ENCODE assay signal across 7 cellular contexts in genomic region chr1:173190101-173190895, GRCh38. TPM values are rescaled to one million over a fixed set of nuclear protein-coding genes. Genes with fewer than 3 reads are reported as not detected.
DNase-seq lines count a peak whose midpoint lies in the region; ATAC-seq and TF ChIP-seq lines count a peak whose summit lies in the region.

No MANE protein-coding gene starts in this region.

- POLR2A ChIA-PET in HEK293 (lab: Yijun Ruan, JAX) = no interaction called here

- peaks cover 1% of the 10 kb centered on the region for H3K4me1 Mint-ChIP-seq in activated naive CD4-positive, alpha-beta T cell treated with anti-CD3 and anti-CD28 coated beads, Interleukin-2, amount 10 ng/mL, durations not matched to agents 7 days and 5 days

- ATAC-seq in RWPE2 (ENCODE audit: low read depth) (peak; percentile 89), HG02642 (IDR thresholded peaks at IDR 0.05; ENCODE audit: poor library complexity, unreplicated experiment) (no peak), GM21360 (IDR thresholded peaks at IDR 0.05; ENCODE audit: unreplicated experiment) (no peak)

- intact Hi-C loops in ovary (cut with DNase I) = loop anchor here in 1 of 4 donors (10.0 kb wide), 1 partner anchor 365 kb away; no protein-coding TSS in a partner anchor

- no peaks in the 10 kb centered on the region for H3K36me3 Mint-ChIP-seq in activated naive CD4-positive, alpha-beta T cell treated with anti-CD3 and anti-CD28 coated beads, Interleukin-2, amount 10 ng/mL, durations not matched to agents 7 days and 5 days

- WGBS in ovary, 3 donors = 13 to 18% (median 16%) methylated on average over 10 of the region's 10 CpGs

- no peaks in the 10 kb centered on the region for H3K9me3 Mint-ChIP-seq in activated naive CD4-positive, alpha-beta T cell treated with anti-CD3 and anti-CD28 coated beads, Interleukin-2, amount 10 ng/mL, durations not matched to agents 7 days and 5 days

- TF ChIP-seq EP300 in ovary (IDR thresholded peaks at IDR 0.05) = no peak

- no peaks in the 10 kb centered on the region for H3K36me3 ChIP-seq in HEK293 (ENCODE audit: control insufficient read depth in 2 of 2, insufficient read depth in 1 of 2, low read length in 2 of 2)
- no peaks in the 10 kb centered on the region for H3K36me3 ChIP-seq in RWPE2 (ENCODE audit: low read depth)
- H3K36me3 ChIP-seq in ovary = no peaks in the 10 kb centered on the region

- H3K27ac ChIP-seq in HEK293 (ENCODE audit: extremely low read depth, low read depth, low read length) (no peak overlapping the region), RWPE2 (ENCODE audit: poor library complexity, severe bottlenecking) (peak overlapping the region; percentile 38), ovary (no peak overlapping the region)

- TF ChIP-seq CTCF in HEK293 (tag by site-specific recombination; IDR thresholded peaks at IDR 0.05) = no peak
- no peak for TF ChIP-seq CTCF in RWPE2 (IDR thresholded peaks at IDR 0.05; ENCODE audit: poor library complexity, severe bottlenecking)
- TF ChIP-seq CTCF in fibroblast of the aortic adventitia (IDR thresholded peaks at IDR 0.05; ENCODE audit: insufficient read depth, low read length) = no peak
- no peak for TF ChIP-seq CTCF in ovary (IDR thresholded peaks at IDR 0.05)

- H3K27ac Mint-ChIP-seq in activated naive CD4-positive, alpha-beta T cell treated with anti-CD3 and anti-CD28 coated beads, Interleukin-2, amount 10 ng/mL, durations not matched to agents 7 days and 5 days = no peak overlapping the region

- DNase-seq in RWPE2 (ENCODE audit: low spot score) (peak; percentile 85), fibroblast of the aortic adventitia (ENCODE audit: low read depth) (peak; percentile 83), ovary (peak; percentile 20 to 60 (median 56))
- no peak for DNase-seq in activated naive CD4-positive, alpha-beta T cell treated with anti-CD3 and anti-CD28 coated beads, Interleukin-2, amount 10 ng/mL, durations not matched to agents 7 days and 5 days

- no peaks in the 10 kb centered on the region for H3K9me3 ChIP-seq in HEK293 (ENCODE audit: control insufficient read depth, insufficient read depth, low read depth, low read length)
- H3K9me3 ChIP-seq in RWPE2 (ENCODE audit: severe bottlenecking) = no peaks in the 10 kb centered on the region
- no peaks in the 10 kb centered on the region for H3K9me3 ChIP-seq in ovary

- peaks cover 5% of the 10 kb centered on the region; the same call in 1 of the 2 replicates for H3K4me1 ChIP-seq in HEK293 (ENCODE audit: control insufficient read depth, insufficient read depth, low read length)
- peaks cover 14% of the 10 kb centered on the region for H3K4me1 ChIP-seq in RWPE2 (ENCODE audit: insufficient read depth, poor library complexity, severe bottlenecking)
- H3K4me1 ChIP-seq in ovary (ENCODE audit: insufficient read depth) = peaks cover 10% of the 10 kb centered on the region

- CTCF ChIA-PET in HEK293 (lab: Yijun Ruan, JAX) = interaction anchor here (1.1 to 1.4 kb wide), 2 partner anchors 12 to 363 kb away, joined by 3 to 6 read pairs; no protein-coding TSS in a partner anchor
- CTCF ChIA-PET in activated naive CD4-positive, alpha-beta T cell treated with anti-CD3 and anti-CD28 coated beads, Interleukin-2, amount 10 ng/mL, durations not matched to agents 7 days and 5 days (lab: Charles Lee) = interaction anchor here (1.2 to 1.3 kb wide), 2 partner anchors 29 to 151 kb away, joined by 3 read pairs; no protein-coding TSS in a partner anchor

- H3K27me3 ChIP-seq in RWPE2 (ENCODE audit: insufficient read depth, poor library complexity, severe bottlenecking) (no peaks in the 10 kb centered on the region), ovary (no peaks in the 10 kb centered on the region)

- H3K4me3 ChIP-seq in HEK293 (ENCODE audit: low read depth, low read length) = no peak overlapping the region
- no peak overlapping the region for H3K4me3 ChIP-seq in RWPE2 (ENCODE audit: severe bottlenecking)
- H3K4me3 ChIP-seq in fibroblast of the aortic adventitia (ENCODE audit: low read depth, low read length) = no peak overlapping the region
- no peak overlapping the region for H3K4me3 ChIP-seq in ovary

- TF ChIP-seq POLR2A in ovary (IDR thresholded peaks at IDR 0.05) = no peak

- H3K4me3 Mint-ChIP-seq in activated naive CD4-positive, alpha-beta T cell treated with anti-CD3 and anti-CD28 coated beads, Interleukin-2, amount 10 ng/mL, durations not matched to agents 7 days and 5 days = no peak overlapping the region

- H3K27me3 Mint-ChIP-seq in activated naive CD4-positive, alpha-beta T cell treated with anti-CD3 and anti-CD28 coated beads, Interleukin-2, amount 10 ng/mL, durations not matched to agents 7 days and 5 days = no peaks in the 10 kb centered on the region

TF ChIP-seq in HEK293, 187 proteins besides CTCF, POLR2A, EP300 and RAD21 (continues in another document):
- TF ChIP-seq ZNF561 (tag by site-specific recombination; IDR thresholded peaks at IDR 0.05; ENCODE audit: borderline replicate concordance) (0 out of 2 replicates have a peak, but pooled peaks have one; percentile 63), WT1 (tag by site-specific recombination; IDR thresholded peaks at IDR 0.05) (0 out of 2 replicates have a peak, but pooled peaks have one; percentile 11), ZFP41 (tag by site-specific recombination; IDR thresholded peaks at IDR 0.05; ENCODE audit: borderline replicate concordance) (no peak), SP2 (tag by site-specific recombination; IDR thresholded peaks at IDR 0.05) (0 out of 2 replicates have a peak, but pooled peaks have one; percentile 22), FEZF1 (tag by site-specific recombination; IDR thresholded peaks at IDR 0.05) (peak; percentile 73), ZNF660 (tag by site-specific recombination; IDR thresholded peaks at IDR 0.05) (peak; percentile 52; the same call in 1 of the 2 replicates), HOXA7 (CRISPR knock-in tag; IDR thresholded peaks at IDR 0.05; ENCODE audit: borderline replicate concordance) (no peak), ZNF513 (tag by site-specific recombination; IDR thresholded peaks at IDR 0.05) (no peak), ZXDB (tag by site-specific recombination; IDR thresholded peaks at IDR 0.05) (peak; percentile 21; the same call in 1 of the 2 replicates), ZSCAN30 (tag by site-specific recombination; IDR thresholded peaks at IDR 0.05) (0 out of 2 replicates have a peak, but pooled peaks have one; percentile 25), KLF10 (tag by site-specific recombination; IDR thresholded peaks at IDR 0.05) (no peak), ZNF184 (tag by site-specific recombination; IDR thresholded peaks at IDR 0.05) (0 out of 2 replicates have a peak, but pooled peaks have one; percentile 39), SETDB1 (IDR thresholded peaks at IDR 0.05; ENCODE audit: insufficient read length, low read length) (no peak), ZNF362 (tag by site-specific recombination; IDR thresholded peaks at IDR 0.05) (no peak), ZNF394 (tag by site-specific recombination; IDR thresholded peaks at IDR 0.05; ENCODE audit: borderline replicate concordance) (peak; percentile 81), MZF1 (tag by site-specific recombination; IDR thresholded peaks at IDR 0.05; ENCODE audit: borderline replicate concordance) (peak; percentile 73; the same call in 1 of the 2 replicates), SCRT1 (tag by site-specific recombination; IDR thresholded peaks at IDR 0.05; ENCODE audit: borderline replicate concordance) (no peak)
- TF ChIP-seq, protein P1, sequence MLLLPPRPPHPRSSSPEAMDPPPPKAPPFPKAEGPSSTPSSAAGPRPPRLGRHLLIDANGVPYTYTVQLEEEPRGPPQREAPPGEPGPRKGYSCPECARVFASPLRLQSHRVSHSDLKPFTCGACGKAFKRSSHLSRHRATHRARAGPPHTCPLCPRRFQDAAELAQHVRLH (tag by site-specific recombination; IDR thresholded peaks at IDR 0.05) = peak; percentile 43; the same call in 1 of the 2 replicates
- TF ChIP-seq, protein P2, sequence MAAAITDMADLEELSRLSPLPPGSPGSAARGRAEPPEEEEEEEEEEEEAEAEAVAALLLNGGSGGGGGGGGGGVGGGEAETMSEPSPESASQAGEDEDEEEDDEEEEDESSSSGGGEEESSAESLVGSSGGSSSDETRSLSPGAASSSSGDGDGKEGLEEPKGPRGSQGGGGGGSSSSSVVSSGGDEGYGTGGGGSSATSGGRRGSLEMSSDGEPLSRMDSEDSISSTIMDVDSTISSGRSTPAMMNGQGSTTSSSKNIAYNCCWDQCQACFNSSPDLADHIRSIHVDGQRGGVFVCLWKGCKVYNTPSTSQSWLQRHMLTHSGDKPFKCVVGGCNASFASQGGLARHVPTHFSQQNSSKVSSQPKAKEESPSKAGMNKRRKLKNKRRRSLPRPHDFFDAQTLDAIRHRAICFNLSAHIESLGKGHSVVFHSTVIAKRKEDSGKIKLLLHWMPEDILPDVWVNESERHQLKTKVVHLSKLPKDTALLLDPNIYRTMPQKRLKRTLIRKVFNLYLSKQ (tag by site-specific recombination; IDR thresholded peaks at IDR 0.05; ENCODE audit: borderline replicate concordance) = no peak

RNA-seq across cellular contexts. Expression of gene TNFSF4, which starts 16.8 kb away (rescaled TPM):
- total RNA-seq in fibroblast of the aortic adventitia (ENCODE audit: low replicate concordance) (0.49 and 2.0 TPM in 2 replicates), ovary (1 to 10 TPM in 4 of 7 donors, under 1 TPM in 3; 0.24 to 2.8 (median 1.1) TPM)
- polyA plus RNA-seq in ovary = 1 to 10 TPM; 1.2 to 2.1 TPM
